Comparison of ENCODE assay signal across 15 cellular contexts in genomic region chr19:29708553-29709439, GRCh38. TPM values are rescaled to one million over a fixed set of nuclear protein-coding genes. Genes with fewer than 3 reads are reported as not detected.
A peak's percentile ranks its signal among the peaks of the same experiment; 100 is the strongest.
DNase-seq lines count a peak whose midpoint lies in the region; ATAC-seq and TF ChIP-seq lines count a peak whose summit lies in the region.
"Had no signal": no experiment of that assay in that cellular context is flagged by ENCODE, and none has a peak within 500 bp of the region (broad histone marks: within the 10 kb centered on the region; RNA-seq: fewer than 3 reads in every experiment).

No MANE protein-coding gene starts in this region.

- H3K9me3 ChIP-seq in HUES6 (ENCODE audit: control insufficient read depth, insufficient read depth, low read depth, low read length) (no peaks in the 10 kb centered on the region), heart right ventricle (no peaks in the 10 kb centered on the region), psoas muscle (no peaks in the 10 kb centered on the region)
- H3K9me3 ChIP-seq: body of pancreas, stomach had no signal

- intact Hi-C loops in heart right ventricle (cut with DNase I) (loop anchor here in 1 of 10 donors (5.0 kb wide), 1 partner anchor 41 kb away; the partner anchor contains the start of gene PLEKHF1), psoas muscle (cut with DNase I) (no loop called here)

- H3K4me1 ChIP-seq in HUES6 (ENCODE audit: control insufficient read depth, insufficient read depth, low read length): peaks cover 11% of the 10 kb centered on the region; the same call in 1 of the 2 replicates
- peaks cover 3 to 60% (median 29%) of the 10 kb centered on the region in 9 donors for H3K4me1 ChIP-seq in heart right ventricle
- peaks cover 30% of the 10 kb centered on the region for H3K4me1 ChIP-seq in psoas muscle

- no peak overlapping the region for H3K27ac ChIP-seq in HUES6 (ENCODE audit: low read depth, low read length)
- H3K27ac ChIP-seq in heart right ventricle: peak overlapping the region; percentile 28 to 85 (median 66)
- peak overlapping the region; percentile 67 for H3K27ac ChIP-seq in psoas muscle
- H3K27ac ChIP-seq: body of pancreas, stomach had no signal

- peak; percentile 36 to 82 (median 72) for ATAC-seq in heart right ventricle
- peak; percentile 72 to 92 (median 82) for ATAC-seq in psoas muscle
- no peak for ATAC-seq in HG02623 (IDR thresholded peaks at IDR 0.05; ENCODE audit: unreplicated experiment)
- no peak for ATAC-seq in HG02798 (IDR thresholded peaks at IDR 0.05; ENCODE audit: poor library complexity, unreplicated experiment)
- no peak for ATAC-seq in GM21786 (IDR thresholded peaks at IDR 0.05; ENCODE audit: unreplicated experiment)
- ATAC-seq: body of pancreas had no signal

- H3K36me3 ChIP-seq in HUES6 (ENCODE audit: control insufficient read depth, insufficient read depth, low read length): peaks cover 6% of the 10 kb centered on the region; the same call in 1 of the 2 replicates
- H3K36me3 ChIP-seq in heart right ventricle: peaks cover 0 to 49% (median 7%) of the 10 kb centered on the region in 9 donors
- H3K36me3 ChIP-seq in psoas muscle (ENCODE audit: insufficient read depth in 1 of 2, low read depth in 1 of 2): peaks cover 0 to 56% of the 10 kb centered on the region in 2 donors

- H3K4me3 ChIP-seq in HUES6 (ENCODE audit: low read depth, low read length): no peak overlapping the region
- H3K4me3 ChIP-seq in heart right ventricle: peak overlapping the region in 3 of 10 donors; percentile 6 to 14 (median 12)
- peak overlapping the region; percentile 6 for H3K4me3 ChIP-seq in psoas muscle
- H3K4me3 ChIP-seq: body of pancreas, stomach had no signal

- H3K9ac ChIP-seq in HUES6 (ENCODE audit: low read length): peak overlapping the region; percentile 16

- 38 to 55% methylated on average over 18 of the region's 18 CpGs for WGBS in heart right ventricle, 2 donors
- 32 to 46% (median 35%) methylated on average over 18 of the region's 18 CpGs for WGBS in psoas muscle, 3 donors

- H3K27me3 Mint-ChIP-seq in activated naive CD8-positive, alpha-beta T cell: no peaks in the 10 kb centered on the region

- no peak for TF ChIP-seq CTCF in heart right ventricle (IDR thresholded peaks at IDR 0.05)
- TF ChIP-seq CTCF in psoas muscle (IDR thresholded peaks at IDR 0.05): no peak
- TF ChIP-seq CTCF in GM13976 (IDR thresholded peaks at IDR 0.05; ENCODE audit: borderline replicate concordance, control extremely low read depth, extremely low read depth, insufficient read depth, missing control alignments): no peak

- H3K4me3 Mint-ChIP-seq in activated naive CD8-positive, alpha-beta T cell: peak overlapping the region; percentile 42
- H3K4me3 Mint-ChIP-seq: HFFc6 had no signal

- H3K27ac Mint-ChIP-seq in activated naive CD8-positive, alpha-beta T cell: peak overlapping the region; percentile 86
- H3K27ac Mint-ChIP-seq: HFFc6 had no signal

- no peaks in the 10 kb centered on the region for H3K27me3 ChIP-seq in HUES6 (ENCODE audit: control insufficient read depth, insufficient read depth, low read length)
- no peaks in the 10 kb centered on the region for H3K27me3 ChIP-seq in heart right ventricle
- H3K27me3 ChIP-seq in psoas muscle (ENCODE audit: insufficient read depth in 3 of 3, low read length in 2 of 3): no peaks in the 10 kb centered on the region
- H3K27me3 ChIP-seq: body of pancreas, stomach had no signal

- H3K36me3 Mint-ChIP-seq in activated naive CD8-positive, alpha-beta T cell: peaks cover 4% of the 10 kb centered on the region

- peaks cover 87% of the 10 kb centered on the region for H3K4me1 Mint-ChIP-seq in activated naive CD8-positive, alpha-beta T cell (ENCODE audit: low read depth)

- in situ Hi-C loops in GM13976 (cut with MboI; ENCODE audit: low sequenced_read_pairs, unreplicated experiment): no loop called here

- no peaks in the 10 kb centered on the region for H3K9me3 Mint-ChIP-seq in activated naive CD8-positive, alpha-beta T cell (ENCODE audit: low read depth)
- H3K9me3 Mint-ChIP-seq: HFFc6 had no signal

- DNase-seq in heart right ventricle: peak in 1 of 2 donors; percentile 42
- peak; percentile 45 to 80 for DNase-seq in psoas muscle
- DNase-seq in GM13976 (ENCODE audit: low spot score): no peak
- DNase-seq: body of pancreas; HFFc6; MV-4-11; NCI-H510A treated with DMSO at 0.1 percent for 48 hours; SHP77 treated with DMSO at 0.1 percent for 48 hours; stimulated activated CD4-positive, alpha-beta T cell treated with anti-CD3 and anti-CD28 coated beads, Interleukin-15, amount 100 ng/mL, for 24 hours; stomach had no signal

RNA-seq across cellular contexts. Expression of gene C19orf12, which starts 6.3 kb away (rescaled TPM):
- total RNA-seq in heart right ventricle: 10 to 100 TPM; 30.3 to 83.3 (median 40.0) TPM
- 10 to 100 TPM; 26.7 to 34.8 TPM for polyA plus RNA-seq in heart right ventricle
- 10 to 100 TPM; 37.5 to 93.3 (median 55.6) TPM for total RNA-seq in psoas muscle
- polyA plus RNA-seq in psoas muscle: 100 to 1,000 TPM in 1 of 3 donors, 10 to 100 TPM in 2; 46.8 to 142 (median 68.4) TPM

RNA-seq across cellular contexts. Expression of gene PLEKHF1, which starts 43.5 kb away (rescaled TPM):
- 10 to 100 TPM in 9 of 10 donors, 1 to 10 TPM in 1; 7.0 to 38.8 (median 16.5) TPM for total RNA-seq in heart right ventricle
- 10 to 100 TPM; 38.8 to 47.9 TPM for polyA plus RNA-seq in heart right ventricle
- 100 to 1,000 TPM in 1 of 4 donors, 10 to 100 TPM in 2, 1 to 10 TPM in 1; 5.1 to 119 (median 44.0) TPM for total RNA-seq in psoas muscle
- polyA plus RNA-seq in psoas muscle: 10 to 100 TPM; 60.2 to 77.0 (median 73.8) TPM

Comparison
In these comparisons a context has a peak if more than half of its experiments do, and no peak if none do; other contexts are left out.
1. ATAC-seq: peak in heart right ventricle (8 of 8) and psoas muscle (4 of 4); none in HG02623 (single experiment), HG02798 (single experiment) and GM21786 (single experiment).